Comparison of ENCODE assay signal across 14 cellular contexts in the genomic region with DNA sequence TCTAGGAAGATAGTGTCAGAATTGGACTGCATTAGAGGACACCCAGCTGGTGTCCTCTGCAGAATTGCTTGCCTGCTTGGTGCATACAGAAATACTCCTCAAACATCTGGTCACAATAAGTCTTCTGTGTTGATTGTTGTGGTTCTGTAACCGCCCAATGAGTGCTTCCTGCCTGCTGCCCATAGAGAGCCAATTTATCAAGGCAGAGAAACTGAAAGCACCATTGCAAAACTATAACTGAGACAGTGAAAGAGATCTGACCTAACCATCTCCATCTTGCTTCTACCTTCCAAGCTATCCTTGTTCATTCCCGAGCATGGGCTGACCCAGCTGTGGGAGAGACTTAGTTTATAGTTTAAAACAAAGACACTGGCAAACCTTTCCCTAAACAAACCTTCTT.
DNase-seq lines count a peak whose midpoint lies in the region; ATAC-seq lines count a peak whose summit lies in the region.
"Had no signal": no experiment of that assay in that cellular context is flagged by ENCODE, and none has a peak within 500 bp of the region (broad histone marks: within the 10 kb centered on the region; RNA-seq: fewer than 3 reads in every experiment).

No MANE protein-coding gene starts in this region.

- no peak overlapping the region for H3K4me3 ChIP-seq in H7 (ENCODE audit: insufficient read depth, low read depth, low read length)

- H3K27me3 ChIP-seq in H7 (ENCODE audit: control insufficient read depth, insufficient read depth, low read length), result no peaks in the 10 kb centered on the region

- peak; percentile 87 for ATAC-seq in GM19023 (IDR thresholded peaks at IDR 0.05; ENCODE audit: unreplicated experiment)
- ATAC-seq in HG02610 (IDR thresholded peaks at IDR 0.05; ENCODE audit: unreplicated experiment), result peak; percentile 65
- ATAC-seq in HG03469 (IDR thresholded peaks at IDR 0.05; ENCODE audit: unreplicated experiment), result peak; percentile 71
- ATAC-seq: activated CD8-positive, alpha-beta T cell treated with anti-CD3 and anti-CD28 coated beads for 36 hours; left cardiac atrium had no signal

- H3K36me3 ChIP-seq in H7 (replicated peaks; ENCODE audit: control insufficient read depth, insufficient read depth, low read length), result no peaks in the 10 kb centered on the region

- intact Hi-C loops in posterior cingulate gyrus (cut with DNase I), result no loop called here

- peak; percentile 15 for DNase-seq in medulla oblongata (ENCODE audit: extremely low spot score)
- DNase-seq in posterior cingulate gyrus, result no peak
- no peak for DNase-seq in SK-N-DZ (ENCODE audit: low spot score)
- DNase-seq in H7, result no peak
- DNase-seq in NCI-H187 (lab: John Stamatoyannopoulos, UW), result no peak
- DNase-seq: activated CD8-positive, alpha-beta T cell treated with anti-CD3 and anti-CD28 coated beads for 36 hours; amniotic stem cell; DMS 273 treated with DMSO at 0.1 percent for 48 hours; left cardiac atrium; NCI-H1694 treated with DMSO at 0.1 percent for 48 hours; SIG-M5 had no signal
